In genomic region chr12:79993106-79993862, GRCh38 we compare ENCODE assay signal across 23 cellular contexts. TPM values are rescaled to one million over a fixed set of nuclear protein-coding genes. Genes with fewer than 3 reads are reported as not detected.
DNase-seq lines count a peak whose midpoint lies in the region; ATAC-seq, FAIRE-seq and TF ChIP-seq lines count a peak whose summit lies in the region.
"Had no signal": no experiment of that assay in that cellular context is flagged by ENCODE, and none has a peak within 500 bp of the region (broad histone marks: within the 10 kb centered on the region; RNA-seq: fewer than 3 reads in every experiment).

No MANE protein-coding gene starts in this region.

- TF ChIP-seq POLR2A in HepG2 (IDR thresholded peaks at IDR 0.05; ENCODE audit: insufficient read depth in 1 of 2, low read depth in 2 of 2, low read length in 2 of 2): no peak

- no peaks in the 10 kb centered on the region for H3K36me3 ChIP-seq in HepG2 (replicated peaks in 1 of 2; ENCODE audit: control insufficient read depth in 1 of 2, insufficient read depth in 2 of 2, low read length in 2 of 2)
- H3K36me3 ChIP-seq: BLaER1 treated with 17β-estradiol and CSF1 and Interleukin-3, amounts not matched to agents 10 nM and 100 nM; HAP-1 had no signal

- CTCF ChIA-PET in WTC11 (lab: Charles Lee): no interaction called here
- CTCF ChIA-PET in HepG2 (lab: Yijun Ruan, JAX; ENCODE audit: low intra/inter-chr PET ratio, low total read pairs): no interaction called here

- in situ Hi-C loops in HepG2 (cut with HindIII; ENCODE audit: extremely low pct_ligation_motif_present, low pct_unique_long_range_greater_than_20kb): loop anchor here (10.0 kb wide), 1 partner anchor 578 kb away; no protein-coding TSS in a partner anchor

- H3K4me1 Mint-ChIP-seq in stimulated activated naive CD8-positive, alpha-beta T cell treated with anti-CD3 and anti-CD28 coated beads, Interleukin-15, amount 100 ng/mL, for 72 hours: no peaks in the 10 kb centered on the region
- 0 out of 2 replicates have a peak, but pooled peaks cover 2% of the 10 kb centered on the region for H3K4me1 Mint-ChIP-seq in WTC11
- H3K4me1 Mint-ChIP-seq in activated T-cell treated with anti-CD3 and anti-CD28 coated beads, Interleukin-2, amount 50 U/mL, for 24 hours (ENCODE audit: low read depth): peaks cover 2% of the 10 kb centered on the region

- no peaks in the 10 kb centered on the region for H3K36me3 Mint-ChIP-seq in WTC11
- no peaks in the 10 kb centered on the region for H3K36me3 Mint-ChIP-seq in activated T-cell treated with anti-CD3 and anti-CD28 coated beads, Interleukin-2, amount 50 U/mL, for 24 hours (ENCODE audit: low read depth)
- H3K36me3 Mint-ChIP-seq: CD14-positive monocyte; CD8-positive, alpha-beta memory T cell had no signal

- BruUV-seq in HepG2 (replicated peaks; lab: Mats Ljungman, UMichigan): no TSS peak

- POLR2A ChIA-PET in WTC11 (lab: Charles Lee) (no interaction called here), HepG2 (lab: Yijun Ruan, JAX) (no interaction called here)

- TF ChIP-seq EP300 in HepG2 (IDR thresholded peaks at IDR 0.05; ENCODE audit: low read depth in 2 of 2, low read length in 2 of 2) (no peak), HepG2 (CRISPR knock-in tag; IDR thresholded peaks at IDR 0.05; ENCODE audit: borderline replicate concordance) (no peak)

- no peak overlapping the region for H3K9ac ChIP-seq in HepG2 (ENCODE audit: insufficient read depth, low read depth, low read length)
- H3K9ac ChIP-seq: BLaER1 treated with 17β-estradiol and CSF1 and Interleukin-3, amounts not matched to agents 10 nM and 100 nM had no signal

- H3K9me3 Mint-ChIP-seq in stimulated activated naive CD8-positive, alpha-beta T cell treated with anti-CD3 and anti-CD28 coated beads, Interleukin-15, amount 100 ng/mL, for 72 hours: no peaks in the 10 kb centered on the region
- H3K9me3 Mint-ChIP-seq in WTC11: peaks cover 3% of the 10 kb centered on the region; the same call in 1 of the 2 replicates
- no peaks in the 10 kb centered on the region for H3K9me3 Mint-ChIP-seq in activated T-cell treated with anti-CD3 and anti-CD28 coated beads, Interleukin-2, amount 50 U/mL, for 24 hours
- H3K9me3 Mint-ChIP-seq: CD4-positive, alpha-beta T cell; HFFc6 had no signal

- 71% methylated on average over 20 of the region's 43 CpGs for WGBS in HepG2 (ENCODE audit: low lambda C conversion rate)

- no peaks in the 10 kb centered on the region for H3K27me3 ChIP-seq in HepG2 (ENCODE audit: control insufficient read depth in 1 of 2, insufficient read depth in 2 of 2, low read length in 2 of 2)
- H3K27me3 ChIP-seq: BLaER1 treated with 17β-estradiol and CSF1 and Interleukin-3, amounts not matched to agents 10 nM and 100 nM had no signal

- no peaks in the 10 kb centered on the region for H3K79me2 ChIP-seq in HepG2 (ENCODE audit: insufficient read depth, low read length)

- no peak overlapping the region for H3K4me3 ChIP-seq in HepG2 (replicated peaks in 1 of 3; ENCODE audit: insufficient read depth in 1 of 3, low read depth in 2 of 3, low read length in 3 of 3)
- H3K4me3 ChIP-seq: BLaER1 treated with 17β-estradiol and CSF1 and Interleukin-3, amounts not matched to agents 10 nM and 100 nM; HAP-1 had no signal

- H3K27me3 Mint-ChIP-seq in stimulated activated naive CD8-positive, alpha-beta T cell treated with anti-CD3 and anti-CD28 coated beads, Interleukin-15, amount 100 ng/mL, for 72 hours: no peaks in the 10 kb centered on the region
- H3K27me3 Mint-ChIP-seq in WTC11 (ENCODE audit: low read depth): no peaks in the 10 kb centered on the region; the same call in 1 of the 2 replicates
- peaks cover 3% of the 10 kb centered on the region for H3K27me3 Mint-ChIP-seq in activated T-cell treated with anti-CD3 and anti-CD28 coated beads, Interleukin-2, amount 50 U/mL, for 24 hours

- TF ChIP-seq RAD21 in HepG2 (CRISPR knock-in tag; IDR thresholded peaks at IDR 0.05): no peak

- TF ChIP-seq CTCF in WTC11 (IDR thresholded peaks at IDR 0.05) (no peak), HepG2 (CRISPR knock-in tag; IDR thresholded peaks at IDR 0.05) (no peak)

- no peak overlapping the region for H3K4me2 ChIP-seq in HepG2 (ENCODE audit: low read depth, low read length)
- H3K4me2 ChIP-seq: BLaER1 treated with 17β-estradiol and CSF1 and Interleukin-3, amounts not matched to agents 10 nM and 100 nM had no signal

- H3K4me3 Mint-ChIP-seq in stimulated activated naive CD8-positive, alpha-beta T cell treated with anti-CD3 and anti-CD28 coated beads, Interleukin-15, amount 100 ng/mL, for 72 hours: no peak overlapping the region
- H3K4me3 Mint-ChIP-seq in WTC11: no peak overlapping the region
- no peak overlapping the region for H3K4me3 Mint-ChIP-seq in activated T-cell treated with anti-CD3 and anti-CD28 coated beads, Interleukin-2, amount 50 U/mL, for 24 hours
- H3K4me3 Mint-ChIP-seq: B cell; CD14-positive monocyte; CD4-positive, alpha-beta T cell; HFFc6 had no signal

- no peak overlapping the region for H2AFZ ChIP-seq in HepG2 (ENCODE audit: low read length)

- no peaks in the 10 kb centered on the region for H3K9me3 ChIP-seq in HepG2 (ENCODE audit: low read length)
- H3K9me3 ChIP-seq: HAP-1 had no signal

- intact Hi-C loops in HepG2 (cut with micrococcal nuclease; ENCODE audit: unreplicated experiment): loop anchor here (5.0 kb wide), 2 partner anchors 106 to 586 kb away; no protein-coding TSS in a partner anchor

- DNase-seq in stimulated activated naive CD8-positive, alpha-beta T cell treated with anti-CD3 and anti-CD28 coated beads, Interleukin-15, amount 100 ng/mL, for 72 hours: no peak
- DNase-seq in stimulated activated naive CD8-positive, alpha-beta T cell treated with anti-CD3 and anti-CD28 coated beads, Interleukin-15, Interleukin-2, amounts not matched to agents 100 U/mL and 50 U/mL, for 24 hours: no peak
- DNase-seq in WTC11 (ENCODE audit: low spot score) (peak; percentile 27), HepG2 (ENCODE audit: low spot score) (no peak), GDM1 (lab: John Stamatoyannopoulos, UW) (no peak)
- DNase-seq in activated T-cell treated with anti-CD3 and anti-CD28 coated beads, Interleukin-2, amount 50 U/mL, for 24 hours: no peak
- DNase-seq: CD4-positive, alpha-beta T cell; CD8-positive, alpha-beta memory T cell; DMS 273 treated with DMSO at 0.1 percent for 48 hours; DMS79; EL; GF-D8; HFFc6 had no signal

- no peak for FAIRE-seq in HepG2 (lab: Jason Lieb, UNC)
- FAIRE-seq: A204.1, D721Med, GM12891, GM18507 had no signal

- no peak overlapping the region for H3K27ac Mint-ChIP-seq in stimulated activated naive CD8-positive, alpha-beta T cell treated with anti-CD3 and anti-CD28 coated beads, Interleukin-15, amount 100 ng/mL, for 72 hours
- no peak overlapping the region for H3K27ac Mint-ChIP-seq in WTC11
- H3K27ac Mint-ChIP-seq in activated T-cell treated with anti-CD3 and anti-CD28 coated beads, Interleukin-2, amount 50 U/mL, for 24 hours: no peak overlapping the region
- H3K27ac Mint-ChIP-seq: B cell; CD4-positive, alpha-beta T cell; CD8-positive, alpha-beta memory T cell; HFFc6 had no signal

- no peak overlapping the region for H3K27ac ChIP-seq in HepG2 (ENCODE audit: extremely low read length, insufficient read depth, low read length)
- H3K27ac ChIP-seq: 22Rv1; BLaER1 treated with 17β-estradiol and CSF1 and Interleukin-3, amounts not matched to agents 10 nM and 100 nM had no signal

- peak; percentile 26 for ATAC-seq in stimulated activated naive CD8-positive, alpha-beta T cell treated with anti-CD3 and anti-CD28 coated beads, Interleukin-15, amount 100 ng/mL, for 72 hours
- ATAC-seq in stimulated activated naive CD8-positive, alpha-beta T cell treated with anti-CD3 and anti-CD28 coated beads, Interleukin-15, Interleukin-2, amounts not matched to agents 100 U/mL and 50 U/mL, for 24 hours: no peak
- ATAC-seq in WTC11 (no peak; the same call in 1 of the 2 replicates), HepG2 (peak; percentile 33; the same call in 1 of the 3 replicates), GM21423 (IDR thresholded peaks at IDR 0.05; ENCODE audit: unreplicated experiment) (no peak)

- no peaks in the 10 kb centered on the region; the same call in 1 of the 2 replicates for H3K4me1 ChIP-seq in HepG2 (ENCODE audit: insufficient read depth, low read length)

- H4K20me1 ChIP-seq in HepG2 (ENCODE audit: insufficient read depth, low read length): no peaks in the 10 kb centered on the region
- H4K20me1 ChIP-seq: BLaER1 treated with 17β-estradiol and CSF1 and Interleukin-3, amounts not matched to agents 10 nM and 100 nM had no signal

RNA-seq across cellular contexts. Expression of gene PPP1R12A, which starts 58.4 kb away (rescaled TPM):
- 74.2 to 83.8 TPM (median 77.0 TPM) in 3 replicates for total RNA-seq in WTC11 (2021)
- 38.1 and 50.0 TPM in 2 replicates for total RNA-seq in HepG2 (2016; rRNA removed; fragmentation: Illumina TruSeq; extraction: Trizol)
- total RNA-seq in HepG2 (2016; cell fraction: cytosol; rRNA removed; fragmentation: Illumina TruSeq; extraction: Trizol; ENCODE audit: low read depth): 9.5 and 9.7 TPM in 2 replicates
- 34.3 and 46.1 TPM in 2 replicates for total RNA-seq in HepG2 (2016; cell fraction: insoluble cytoplasmic fraction; rRNA removed; fragmentation: Illumina TruSeq; extraction: Trizol)
- 9.0 and 11.0 TPM in 2 replicates for total RNA-seq in HepG2 (2016; cell fraction: membrane; rRNA removed; fragmentation: Illumina TruSeq; extraction: Trizol)
- 71.8 and 85.6 TPM in 2 replicates for total RNA-seq in HepG2 (2016; cell fraction: nucleus; rRNA removed; fragmentation: Illumina TruSeq; extraction: Trizol)
- 15.2 and 23.8 TPM in 2 replicates for polyA plus RNA-seq in HepG2 (2011; rRNA removed)
- 5.3 and 7.6 TPM in 2 replicates for polyA plus RNA-seq in HepG2 (2011; cell fraction: cytosol; rRNA removed)
- 20.0 and 20.9 TPM in 2 replicates for polyA plus RNA-seq in HepG2 (2011; cell fraction: nucleus; rRNA removed)
- 14.8 and 21.7 TPM in 2 replicates for polyA plus RNA-seq in HepG2 (2012)
- 0.25 and 0.49 TPM in 2 replicates for polyA plus RNA-seq in HepG2 (2016; cell fraction: cytosol; fragmentation: Illumina TruSeq; extraction: Trizol; ENCODE audit: low read depth)
- polyA plus RNA-seq in HepG2 (2016; cell fraction: insoluble cytoplasmic fraction; fragmentation: Illumina TruSeq; extraction: Trizol; ENCODE audit: low read depth): 13.4 and 14.7 TPM in 2 replicates
- polyA plus RNA-seq in HepG2 (2016; cell fraction: membrane; fragmentation: Illumina TruSeq; extraction: Trizol; ENCODE audit: low read depth): 1.1 and 1.3 TPM in 2 replicates
- polyA plus RNA-seq in HepG2 (2016; cell fraction: nucleus; fragmentation: Illumina TruSeq; extraction: Trizol; ENCODE audit: insufficient read depth, low read depth): 32.1 and 35.6 TPM in 2 replicates
- polyA minus RNA-seq in HepG2 (2011; rRNA and poly(A)+ RNA removed; ENCODE audit: low replicate concordance): 46.9 and 51.1 TPM in 2 replicates
- 32.1 and 37.0 TPM in 2 replicates for polyA minus RNA-seq in HepG2 (2011; cell fraction: cytosol; rRNA and poly(A)+ RNA removed)
- 148 and 194 TPM in 2 replicates for polyA minus RNA-seq in HepG2 (2011; cell fraction: nucleus; rRNA and poly(A)+ RNA removed)

Comparison
In these comparisons a context has a peak if more than half of its experiments do, and no peak if none do; other contexts are left out.
1. ATAC-seq: peak in stimulated activated naive CD8-positive, alpha-beta T cell treated with anti-CD3 and anti-CD28 coated beads, Interleukin-15, amount 100 ng/mL, for 72 hours (single experiment) and HepG2 (single experiment); none in stimulated activated naive CD8-positive, alpha-beta T cell treated with anti-CD3 and anti-CD28 coated beads, Interleukin-15, Interleukin-2, amounts not matched to agents 100 U/mL and 50 U/mL, for 24 hours (single experiment), WTC11 (single experiment) and GM21423 (single experiment).